ENCODE assay signal across 12 cellular contexts in the genomic region with DNA sequence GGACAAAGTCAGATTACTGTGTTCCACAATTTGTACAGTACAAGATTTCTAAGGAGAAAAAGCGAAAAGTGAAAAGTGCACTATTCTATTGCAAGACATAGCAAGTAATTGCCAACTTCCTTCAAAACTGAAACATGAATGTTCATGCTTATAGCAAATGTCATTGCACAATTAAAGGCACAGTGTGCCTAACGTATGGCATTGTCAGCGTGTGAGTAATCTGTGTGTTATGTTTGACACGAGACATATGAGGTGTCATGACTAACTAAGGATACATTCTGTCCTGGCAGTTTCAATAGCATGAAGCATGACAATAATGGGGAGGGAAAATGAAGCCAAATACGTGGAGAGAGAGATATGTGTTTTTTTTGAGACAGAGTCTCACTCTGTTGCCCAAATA. TPM values are rescaled to one million over a fixed set of nuclear protein-coding genes. Genes with fewer than 3 reads are reported as not detected.
DNase-seq lines count a peak whose midpoint lies in the region; ATAC-seq and TF ChIP-seq lines count a peak whose summit lies in the region.
"Had no signal": no experiment of that assay in that cellular context is flagged by ENCODE, and none has a peak within 500 bp of the region (broad histone marks: within the 10 kb centered on the region; RNA-seq: fewer than 3 reads in every experiment).

No MANE protein-coding gene starts in this region.

- H3K4me1 ChIP-seq in mucosa of descending colon (ENCODE audit: low read depth) = no peaks in the 10 kb centered on the region
- H3K4me1 ChIP-seq: SJSA1 had no signal

- DNase-seq in RPMI7951 (ENCODE audit: low read depth) (peak; percentile 1), mucosa of descending colon (no peak), T-helper 9 cell (no peak), NCI-H345 treated with DMSO at 0.1 percent for 48 hours (lab: John Stamatoyannopoulos, UW; ENCODE audit: unreplicated experiment) (no peak), KG1 (lab: John Stamatoyannopoulos, UW) (no peak), inferior parietal cortex (ENCODE audit: extremely low spot score) (no peak)
- DNase-seq: activated T-cell treated with anti-CD3 and anti-CD28 coated beads, Interleukin-2, amount 50 U/mL, for 48 hours; DMS79; effector CD4-positive, alpha-beta T cell had no signal

- H3K36me3 ChIP-seq in mucosa of descending colon (ENCODE audit: low read depth) = no peaks in the 10 kb centered on the region
- H3K36me3 ChIP-seq: SJSA1 had no signal

- ATAC-seq in GM18519 (IDR thresholded peaks at IDR 0.05; ENCODE audit: low FRiP score, unreplicated experiment) (peak; percentile 61), HG02852 (IDR thresholded peaks at IDR 0.05; ENCODE audit: unreplicated experiment) (peak; percentile 36), mucosa of descending colon (peak; percentile 30)

- peaks cover 6% of the 10 kb centered on the region for H3K9me3 ChIP-seq in mucosa of descending colon
- H3K9me3 ChIP-seq: SJSA1 had no signal

- TF ChIP-seq CTCF in mucosa of descending colon (IDR thresholded peaks at IDR 0.05) = no peak

- H3K4me3 ChIP-seq in mucosa of descending colon = no peak overlapping the region
- H3K4me3 ChIP-seq: SJSA1 had no signal

- intact Hi-C loops in mucosa of descending colon (cut with DNase I, micrococcal nuclease) = no loop called here

RNA-seq across cellular contexts. Expression of a gene that starts 33.6 kb away (rescaled TPM):
- 7.2 and 9.9 TPM in 2 replicates for total RNA-seq in RPMI7951 (2014; rRNA removed; shearing (Covaris generic))
- total RNA-seq in mucosa of descending colon = 10 to 100 TPM in 2 of 3 donors, 1 to 10 TPM in 1; 9.1 to 20.2 (median 11.6) TPM
